Comparison of ENCODE assay signal across 18 cellular contexts in the genomic region with DNA sequence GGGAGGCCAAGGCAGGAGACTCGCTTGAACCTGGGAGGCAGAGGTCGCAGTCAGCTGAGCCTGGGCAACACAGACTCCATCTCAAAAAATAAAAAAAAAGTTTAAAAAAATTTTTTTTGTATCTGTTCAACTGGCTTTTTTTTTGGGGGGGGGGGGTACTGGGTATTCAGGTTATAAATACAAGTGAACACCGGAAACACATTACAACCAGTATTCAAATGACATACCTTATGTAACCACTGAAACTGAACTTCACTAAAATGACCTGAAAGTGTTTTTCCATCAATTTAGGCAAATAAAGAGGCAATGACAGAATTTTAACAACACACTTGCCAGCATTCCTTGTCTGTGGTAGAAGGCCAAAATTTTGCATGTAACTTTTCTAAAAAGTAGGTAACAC. TPM values are rescaled to one million over a fixed set of nuclear protein-coding genes. Genes with fewer than 3 reads are reported as not detected.
DNase-seq lines count a peak whose midpoint lies in the region; ATAC-seq and TF ChIP-seq lines count a peak whose summit lies in the region.
"Had no signal": no experiment of that assay in that cellular context is flagged by ENCODE, and none has a peak within 500 bp of the region (broad histone marks: within the 10 kb centered on the region; RNA-seq: fewer than 3 reads in every experiment).

No MANE protein-coding gene starts in this region.

- H3K27me3 ChIP-seq in GM23338 (ENCODE audit: insufficient read depth) = no peaks in the 10 kb centered on the region
- H3K27me3 ChIP-seq in A673 (replicated peaks; ENCODE audit: insufficient read depth, low read depth, low read length, poor library complexity) = no peaks in the 10 kb centered on the region
- H3K27me3 ChIP-seq: heart right ventricle, vagina had no signal

- no TSS peak for BruUV-seq in A673 (replicated peaks; lab: Mats Ljungman, UMichigan)

- H3K4me3 Mint-ChIP-seq in GM23338 = no peak overlapping the region
- H3K4me3 Mint-ChIP-seq: stimulated activated effector memory CD8-positive, alpha-beta T cell treated with anti-CD3 and anti-CD28 coated beads, Interleukin-12 subunit alpha, Interleukin-12 subunit beta, amount 100 ng/mL, for 72 hours had no signal

- intact Hi-C loops in A673 (cut with micrococcal nuclease; ENCODE audit: unreplicated experiment) = no loop called here

- H3K27ac ChIP-seq in GM23338 (ENCODE audit: low read depth) (no peak overlapping the region), A673 (ENCODE audit: low read depth, low read length, poor library complexity, severe bottlenecking) (no peak overlapping the region)
- H3K27ac ChIP-seq: heart right ventricle, vagina had no signal

- H3K4me1 Mint-ChIP-seq in GM23338 = peaks cover 36% of the 10 kb centered on the region
- H3K4me1 Mint-ChIP-seq: stimulated activated effector memory CD8-positive, alpha-beta T cell treated with anti-CD3 and anti-CD28 coated beads, Interleukin-12 subunit alpha, Interleukin-12 subunit beta, amount 100 ng/mL, for 72 hours had no signal

- H3K79me2 ChIP-seq in GM23338 (replicated peaks; ENCODE audit: insufficient read depth) = peaks cover 93% of the 10 kb centered on the region

- H3K36me3 Mint-ChIP-seq in GM23338 (ENCODE audit: low read depth) = peaks cover 5% of the 10 kb centered on the region; the same call in 2 of the 3 replicates
- H3K36me3 Mint-ChIP-seq: stimulated activated effector memory CD8-positive, alpha-beta T cell treated with anti-CD3 and anti-CD28 coated beads, Interleukin-12 subunit alpha, Interleukin-12 subunit beta, amount 100 ng/mL, for 72 hours had no signal

- peaks cover 41% of the 10 kb centered on the region for H4K20me1 ChIP-seq in GM23338 (replicated peaks; ENCODE audit: insufficient read depth)

- H3K9me3 Mint-ChIP-seq in GM23338 = no peaks in the 10 kb centered on the region
- H3K9me3 Mint-ChIP-seq: activated T-cell treated with anti-CD3 and anti-CD28 coated beads, Interleukin-2, amount 50 U/mL, for 4 hours; stimulated activated effector memory CD8-positive, alpha-beta T cell treated with anti-CD3 and anti-CD28 coated beads, Interleukin-12 subunit alpha, Interleukin-12 subunit beta, amount 100 ng/mL, for 72 hours had no signal

- H3F3A ChIP-seq in GM23338 (replicated peaks; ENCODE audit: low read depth) = no peaks in the 10 kb centered on the region

- CTCF ChIA-PET in A673 (lab: Charles Lee) = no interaction called here

- no peak overlapping the region for H3K4me2 ChIP-seq in GM23338

- no peak for TF ChIP-seq CTCF in GM12864 (IDR thresholded peaks at IDR 0.05; ENCODE audit: low read depth, low read length, missing control alignments)
- TF ChIP-seq CTCF in GM23338 (conservative IDR thresholded peaks at IDR 0.05; ENCODE audit: low read depth in 2 of 2) = no peak
- TF ChIP-seq CTCF in A673 (conservative IDR thresholded peaks at IDR 0.05; ENCODE audit: low read depth, low read length) = no peak

- POLR2A ChIA-PET in A673 (lab: Charles Lee; ENCODE audit: low non-redundant PET) = no interaction called here

- H3K4me3 ChIP-seq in GM12864 (ENCODE audit: low read depth, low read length) = peak overlapping the region; percentile 19; the same call in 1 of the 2 replicates
- no peak overlapping the region for H3K4me3 ChIP-seq in GM23338
- H3K4me3 ChIP-seq in A673 (ENCODE audit: low read depth, low read length, poor library complexity, severe bottlenecking) = no peak overlapping the region
- H3K4me3 ChIP-seq: heart right ventricle, vagina had no signal

- DNase-seq in GM12864 (ENCODE audit: low read depth) (peak; percentile 73), RPMI8226 (peak; percentile 43), GM23338 (ENCODE audit: low spot score) (no peak), A673 (ENCODE audit: low spot score) (no peak), DMS53 (lab: John Stamatoyannopoulos, UW) (no peak)
- DNase-seq in activated CD8-positive, alpha-beta memory T cell treated with anti-CD3 and anti-CD28 coated beads, Interleukin-2, amount 50 U/mL, for 48 hours = no peak
- DNase-seq: activated CD4-positive, alpha-beta T cell treated with anti-CD3 and anti-CD28 coated beads for 4 hours; activated T-cell treated with anti-CD3 and anti-CD28 coated beads, Interleukin-2, amount 50 U/mL, for 4 hours; amygdala; heart right ventricle; IMR-90; NCI-H1417; NCI-H510A treated with DMSO at 0.1 percent for 48 hours; stimulated activated CD4-positive, alpha-beta T cell treated with anti-CD3 and anti-CD28 coated beads, Interleukin-2, amount 100 ng/mL, for 48 hours had no signal

- H3K27me3 Mint-ChIP-seq in GM23338 (ENCODE audit: insufficient read depth, low read depth, poor library complexity) = peaks cover 5% of the 10 kb centered on the region

- no peak overlapping the region for H3K27ac Mint-ChIP-seq in GM23338
- H3K27ac Mint-ChIP-seq: stimulated activated effector memory CD8-positive, alpha-beta T cell treated with anti-CD3 and anti-CD28 coated beads, Interleukin-12 subunit alpha, Interleukin-12 subunit beta, amount 100 ng/mL, for 72 hours had no signal

- H3K36me3 ChIP-seq in GM23338 (ENCODE audit: insufficient read depth) (no peaks in the 10 kb centered on the region), A673 (ENCODE audit: insufficient read depth, low read length, poor library complexity, severe bottlenecking) (no peaks in the 10 kb centered on the region)
- H3K36me3 ChIP-seq: heart right ventricle, vagina had no signal

- H3K4me1 ChIP-seq in GM23338 (ENCODE audit: insufficient read depth) (peaks cover 22% of the 10 kb centered on the region), A673 (ENCODE audit: insufficient read depth, low read length, poor library complexity, severe bottlenecking) (peaks cover 20% of the 10 kb centered on the region)
- H3K4me1 ChIP-seq: vagina had no signal

- H3K9me3 ChIP-seq in A673 (ENCODE audit: low read depth, low read length, poor library complexity, severe bottlenecking) = no peaks in the 10 kb centered on the region
- H3K9me3 ChIP-seq: heart right ventricle, vagina had no signal

- peak; percentile 70 for ATAC-seq in GM19351 (IDR thresholded peaks at IDR 0.05; ENCODE audit: unreplicated experiment)
- peak; percentile 55 for ATAC-seq in HG02981 (IDR thresholded peaks at IDR 0.05; ENCODE audit: unreplicated experiment)
- no peak for ATAC-seq in GM23338
- ATAC-seq: activated T-cell treated with anti-CD3 and anti-CD28 coated beads, Interleukin-2, amount 50 U/mL, for 4 hours; heart right ventricle; stimulated activated effector memory CD8-positive, alpha-beta T cell treated with anti-CD3 and anti-CD28 coated beads, Interleukin-12 subunit alpha, Interleukin-12 subunit beta, amount 100 ng/mL, for 72 hours had no signal

- no peak overlapping the region for H2AFZ ChIP-seq in GM23338

- no peaks in the 10 kb centered on the region for H3K9me2 ChIP-seq in GM23338 (ENCODE audit: insufficient read depth)

TF ChIP-seq in GM23338, 12 proteins besides CTCF, POLR2A, EP300 and RAD21:
- no peak for TF ChIP-seq NANOG (IDR thresholded peaks at IDR 0.05; ENCODE audit: borderline replicate concordance)

RNA-seq across cellular contexts. Expression of a gene that starts 33.5 kb away (rescaled TPM):
- total RNA-seq in GM23338 (2014; rRNA removed; shearing (Covaris generic)) = 113 and 116 TPM in 2 replicates
- polyA plus RNA-seq in GM23338 (2016; fragmentation: Nextera tagmentation; extraction: Ambion mirVana) = 80.5 and 89.0 TPM in 2 replicates
- 79.4 and 84.9 TPM in 2 replicates for total RNA-seq in A673 (2021)

Comparison
In these comparisons a context has a peak if more than half of its experiments do, and no peak if none do; other contexts are left out.
1. DNase-seq: peak in GM12864 (single experiment) and RPMI8226 (single experiment); none in GM23338 (single experiment), A673 (single experiment), DMS53 (single experiment) and activated CD8-positive, alpha-beta memory T cell treated with anti-CD3 and anti-CD28 coated beads, Interleukin-2, amount 50 U/mL, for 48 hours (single experiment).